Comparison of ENCODE assay signal across 8 cellular contexts in the genomic region with DNA sequence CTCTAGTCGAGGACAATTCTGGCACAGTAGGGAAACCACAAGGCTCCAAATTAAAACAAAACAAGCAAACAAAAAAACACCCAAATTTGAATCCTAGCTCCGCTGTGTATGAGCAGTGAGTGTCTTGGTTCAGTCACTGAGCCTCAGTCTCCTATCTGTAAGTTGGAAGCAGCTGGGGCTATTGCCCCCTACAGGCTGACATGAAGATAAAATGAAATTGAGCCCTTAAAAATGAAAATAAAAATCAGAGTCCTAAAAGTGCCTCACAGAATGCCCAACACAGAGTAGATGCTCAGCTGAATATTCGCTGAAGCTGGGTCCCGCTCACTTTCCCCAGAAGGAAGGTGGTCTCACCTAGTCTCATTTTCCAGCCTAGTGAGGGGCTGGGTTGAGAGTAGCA.
DNase-seq lines count a peak whose midpoint lies in the region; ATAC-seq and TF ChIP-seq lines count a peak whose summit lies in the region.

No MANE protein-coding gene starts in this region.

- H3K4me1 Mint-ChIP-seq in CD4-positive, alpha-beta T cell (ENCODE audit: low read depth): peaks cover 8% of the 10 kb centered on the region
- H3K4me1 Mint-ChIP-seq in activated CD8-positive, alpha-beta T cell treated with anti-CD3 and anti-CD28 coated beads for 36 hours (ENCODE audit: low read depth): peaks cover 3% of the 10 kb centered on the region

- ATAC-seq in CD4-positive, alpha-beta T cell (ENCODE audit: poor library complexity): no peak
- peak; percentile 68 for ATAC-seq in activated CD8-positive, alpha-beta T cell treated with anti-CD3 and anti-CD28 coated beads for 36 hours
- ATAC-seq in right lobe of liver (peak in 2 of 4 donors; percentile 8 to 52), GM19324 (IDR thresholded peaks at IDR 0.05; ENCODE audit: low FRiP score, unreplicated experiment) (no peak), GM18867 (IDR thresholded peaks at IDR 0.05; ENCODE audit: unreplicated experiment) (no peak), HG03469 (IDR thresholded peaks at IDR 0.05; ENCODE audit: unreplicated experiment) (no peak)

- no peaks in the 10 kb centered on the region for H3K9me3 Mint-ChIP-seq in CD4-positive, alpha-beta T cell
- H3K9me3 Mint-ChIP-seq in activated CD8-positive, alpha-beta T cell treated with anti-CD3 and anti-CD28 coated beads for 36 hours: no peaks in the 10 kb centered on the region

- H3K27me3 Mint-ChIP-seq in CD4-positive, alpha-beta T cell: peaks cover 39% of the 10 kb centered on the region
- H3K27me3 Mint-ChIP-seq in activated CD8-positive, alpha-beta T cell treated with anti-CD3 and anti-CD28 coated beads for 36 hours: peaks cover 15% of the 10 kb centered on the region

- no peak overlapping the region for H3K4me3 Mint-ChIP-seq in CD4-positive, alpha-beta T cell
- H3K4me3 Mint-ChIP-seq in activated CD8-positive, alpha-beta T cell treated with anti-CD3 and anti-CD28 coated beads for 36 hours: no peak overlapping the region

- intact Hi-C loops in CD4-positive, alpha-beta T cell (cut with DNase I, micrococcal nuclease): loop anchor here in 1 of 2 experiments (2.0 kb wide), 1 partner anchor 24 kb away; no protein-coding TSS in a partner anchor
- intact Hi-C loops in activated CD8-positive, alpha-beta T cell treated with anti-CD3 and anti-CD28 coated beads for 36 hours (cut with micrococcal nuclease): no loop called here
- intact Hi-C loops in right lobe of liver (cut with DNase I): no loop called here

- no peak overlapping the region for H3K27ac Mint-ChIP-seq in CD4-positive, alpha-beta T cell
- no peak overlapping the region for H3K27ac Mint-ChIP-seq in activated CD8-positive, alpha-beta T cell treated with anti-CD3 and anti-CD28 coated beads for 36 hours

- 54% methylated on average over 4 of the region's 4 CpGs for WGBS in right lobe of liver (ENCODE audit: insufficient coverage, low coverage, low lambda C conversion rate, missing lambda C conversion rate)

- no peaks in the 10 kb centered on the region for H3K9me3 ChIP-seq in CD4-positive, alpha-beta T cell (ENCODE audit: control insufficient read depth, low read length)
- H3K9me3 ChIP-seq in right lobe of liver: no peaks in the 10 kb centered on the region

- H3K36me3 ChIP-seq in right lobe of liver: no peaks in the 10 kb centered on the region

- H3K27me3 ChIP-seq in CD4-positive, alpha-beta T cell (ENCODE audit: control insufficient read depth, insufficient read depth, low read length): no peaks in the 10 kb centered on the region
- H3K27me3 ChIP-seq in right lobe of liver: no peaks in the 10 kb centered on the region

- DNase-seq in CD4-positive, alpha-beta T cell: no peak
- DNase-seq in HEK293T (ENCODE audit: extremely low spot score): peak; percentile 44
- peak; percentile 28 for DNase-seq in activated CD8-positive, alpha-beta T cell treated with anti-CD3 and anti-CD28 coated beads for 36 hours
- DNase-seq in right lobe of liver: no peak
- no peak for DNase-seq in activated CD8-positive, alpha-beta memory T cell treated with anti-CD3 and anti-CD28 coated beads, Interleukin-2, amount 50 U/mL, for 48 hours

- H3K4me1 ChIP-seq in right lobe of liver: no peaks in the 10 kb centered on the region

- H3K27ac ChIP-seq in CD4-positive, alpha-beta T cell (ENCODE audit: low read depth, low read length): no peak overlapping the region
- H3K27ac ChIP-seq in right lobe of liver: no peak overlapping the region

- CTCF ChIA-PET in CD4-positive, alpha-beta T cell (lab: Charles Lee): interaction anchor here (1.0 to 1.3 kb wide), 2 partner anchors 18 to 19 kb away, joined by 3 to 4 read pairs; no protein-coding TSS in a partner anchor
- CTCF ChIA-PET in HEK293T (lab: Yijun Ruan, JAX): interaction anchor here (0.6 to 1.7 kb wide), 6 partner anchors 11 to 528 kb away, joined by 3 to 5 read pairs (median 4); no protein-coding TSS in a partner anchor
- CTCF ChIA-PET in activated CD8-positive, alpha-beta T cell treated with anti-CD3 and anti-CD28 coated beads for 36 hours (lab: Charles Lee): interaction anchor here (0.7 to 13.0 kb wide), 16 partner anchors 9 to 130 kb away, joined by 3 to 138 read pairs (median 4); no protein-coding TSS in a partner anchor

- H3K36me3 Mint-ChIP-seq in CD4-positive, alpha-beta T cell (ENCODE audit: low read depth): no peaks in the 10 kb centered on the region
- H3K36me3 Mint-ChIP-seq in activated CD8-positive, alpha-beta T cell treated with anti-CD3 and anti-CD28 coated beads for 36 hours (ENCODE audit: low read depth): no peaks in the 10 kb centered on the region

- POLR2A ChIA-PET in CD4-positive, alpha-beta T cell (lab: Charles Lee): no interaction called here
- POLR2A ChIA-PET in HEK293T (lab: Yijun Ruan, JAX): no interaction called here
- POLR2A ChIA-PET in activated CD8-positive, alpha-beta T cell treated with anti-CD3 and anti-CD28 coated beads for 36 hours (lab: Charles Lee): no interaction called here

- peak; percentile 28 for TF ChIP-seq CTCF in CD4-positive, alpha-beta T cell (IDR thresholded peaks at IDR 0.05)
- peak; percentile 53 for TF ChIP-seq CTCF in activated CD8-positive, alpha-beta T cell treated with anti-CD3 and anti-CD28 coated beads for 36 hours (IDR thresholded peaks at IDR 0.05)
- TF ChIP-seq CTCF in right lobe of liver (IDR thresholded peaks at IDR 0.05): peak; percentile 10 to 54 (median 45)

- no peak for TF ChIP-seq POLR2A in right lobe of liver (IDR thresholded peaks at IDR 0.05)

- H3K4me3 ChIP-seq in right lobe of liver: no peak overlapping the region

TF ChIP-seq in HEK293T, 16 proteins besides CTCF, POLR2A, EP300 and RAD21:
- TF ChIP-seq ELF4 (IDR thresholded peaks at IDR 0.05) (no peak), CTBP1 (IDR thresholded peaks at IDR 0.05; ENCODE audit: borderline replicate concordance) (no peak), FOXA1 (IDR thresholded peaks at IDR 0.05) (no peak), HDGF (IDR thresholded peaks at IDR 0.05; ENCODE audit: borderline replicate concordance) (no peak)

Comparison
In these comparisons a context has a peak if more than half of its experiments do, and no peak if none do; other contexts are left out.
1. DNase-seq: peak in HEK293T (single experiment) and activated CD8-positive, alpha-beta T cell treated with anti-CD3 and anti-CD28 coated beads for 36 hours (single experiment); none in CD4-positive, alpha-beta T cell (0 of 10), right lobe of liver (0 of 3) and activated CD8-positive, alpha-beta memory T cell treated with anti-CD3 and anti-CD28 coated beads, Interleukin-2, amount 50 U/mL, for 48 hours (single experiment).
2. Peak in every context shown above with its lines, with median percentiles within 50 percentile points of each other: CTCF ChIP-seq.